Comparison of ENCODE assay signal across 1 cellular context in the genomic region with DNA sequence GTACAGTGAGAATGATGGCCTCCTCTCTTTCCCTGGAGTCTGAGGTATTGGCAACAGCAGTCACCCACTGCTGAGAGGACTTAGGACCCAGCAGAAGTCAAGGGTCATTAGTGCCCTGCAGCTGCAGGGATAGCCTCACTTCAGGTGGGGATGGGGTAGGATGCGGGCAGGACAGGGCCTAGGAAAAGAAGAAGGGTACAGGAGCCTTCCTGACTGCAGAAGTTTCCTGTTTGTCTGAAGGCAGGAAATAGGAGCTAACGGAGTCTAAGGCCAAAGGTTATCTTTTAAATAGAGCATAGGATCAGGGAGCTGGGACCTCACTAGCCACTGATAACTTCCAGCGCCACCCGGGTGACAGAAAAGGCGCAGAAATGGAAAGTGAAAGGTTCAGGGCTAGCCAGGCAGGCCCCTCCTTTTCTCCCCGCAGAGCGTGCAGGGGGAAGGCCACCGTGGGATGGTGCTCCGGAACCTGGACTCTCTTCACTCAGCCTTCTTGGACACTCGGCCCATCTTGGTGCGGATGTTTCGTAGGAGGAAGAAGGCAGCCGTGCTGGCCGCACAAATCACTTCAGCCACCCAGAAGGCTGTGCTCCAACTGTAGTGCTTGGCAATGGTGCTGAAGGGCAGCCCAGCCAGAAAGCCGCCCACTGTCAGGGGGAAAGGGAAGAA.
A peak's percentile ranks its signal among the peaks of the same experiment; 100 is the strongest.
TF ChIP-seq lines count a peak whose summit lies in the region.

No MANE protein-coding gene starts in this region.

TF ChIP-seq in HepG2, 621 proteins besides CTCF, POLR2A, EP300 and RAD21 (continued from another document and continues in another):
- TF ChIP-seq, protein P1, sequence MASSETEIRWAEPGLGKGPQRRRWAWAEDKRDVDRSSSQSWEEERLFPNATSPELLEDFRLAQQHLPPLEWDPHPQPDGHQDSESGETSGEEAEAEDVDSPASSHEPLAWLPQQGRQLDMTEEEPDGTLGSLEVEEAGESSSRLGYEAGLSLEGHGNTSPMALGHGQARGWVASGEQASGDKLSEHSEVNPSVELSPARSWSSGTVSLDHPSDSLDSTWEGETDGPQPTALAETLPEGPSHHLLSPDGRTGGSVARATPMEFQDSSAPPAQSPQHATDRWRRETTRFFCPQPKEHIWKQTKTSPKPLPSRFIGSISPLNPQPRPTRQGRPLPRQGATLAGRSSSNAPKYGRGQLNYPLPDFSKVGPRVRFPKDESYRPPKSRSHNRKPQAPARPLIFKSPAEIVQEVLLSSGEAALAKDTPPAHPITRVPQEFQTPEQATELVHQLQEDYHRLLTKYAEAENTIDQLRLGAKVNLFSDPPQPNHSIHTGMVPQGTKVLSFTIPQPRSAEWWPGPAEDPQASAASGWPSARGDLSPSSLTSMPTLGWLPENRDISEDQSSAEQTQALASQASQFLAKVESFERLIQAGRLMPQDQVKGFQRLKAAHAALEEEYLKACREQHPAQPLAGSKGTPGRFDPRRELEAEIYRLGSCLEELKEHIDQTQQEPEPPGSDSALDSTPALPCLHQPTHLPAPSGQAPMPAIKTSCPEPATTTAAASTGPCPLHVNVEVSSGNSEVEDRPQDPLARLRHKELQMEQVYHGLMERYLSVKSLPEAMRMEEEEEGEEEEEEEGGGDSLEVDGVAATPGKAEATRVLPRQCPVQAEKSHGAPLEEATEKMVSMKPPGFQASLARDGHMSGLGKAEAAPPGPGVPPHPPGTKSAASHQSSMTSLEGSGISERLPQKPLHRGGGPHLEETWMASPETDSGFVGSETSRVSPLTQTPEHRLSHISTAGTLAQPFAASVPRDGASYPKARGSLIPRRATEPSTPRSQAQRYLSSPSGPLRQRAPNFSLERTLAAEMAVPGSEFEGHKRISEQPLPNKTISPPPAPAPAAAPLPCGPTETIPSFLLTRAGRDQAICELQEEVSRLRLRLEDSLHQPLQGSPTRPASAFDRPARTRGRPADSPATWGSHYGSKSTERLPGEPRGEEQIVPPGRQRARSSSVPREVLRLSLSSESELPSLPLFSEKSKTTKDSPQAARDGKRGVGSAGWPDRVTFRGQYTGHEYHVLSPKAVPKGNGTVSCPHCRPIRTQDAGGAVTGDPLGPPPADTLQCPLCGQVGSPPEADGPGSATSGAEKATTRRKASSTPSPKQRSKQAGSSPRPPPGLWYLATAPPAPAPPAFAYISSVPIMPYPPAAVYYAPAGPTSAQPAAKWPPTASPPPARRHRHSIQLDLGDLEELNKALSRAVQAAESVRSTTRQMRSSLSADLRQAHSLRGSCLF (CRISPR knock-in tag; IDR thresholded peaks at IDR 0.05; ENCODE audit: borderline replicate concordance): no peak
- TF ChIP-seq, protein P2, sequence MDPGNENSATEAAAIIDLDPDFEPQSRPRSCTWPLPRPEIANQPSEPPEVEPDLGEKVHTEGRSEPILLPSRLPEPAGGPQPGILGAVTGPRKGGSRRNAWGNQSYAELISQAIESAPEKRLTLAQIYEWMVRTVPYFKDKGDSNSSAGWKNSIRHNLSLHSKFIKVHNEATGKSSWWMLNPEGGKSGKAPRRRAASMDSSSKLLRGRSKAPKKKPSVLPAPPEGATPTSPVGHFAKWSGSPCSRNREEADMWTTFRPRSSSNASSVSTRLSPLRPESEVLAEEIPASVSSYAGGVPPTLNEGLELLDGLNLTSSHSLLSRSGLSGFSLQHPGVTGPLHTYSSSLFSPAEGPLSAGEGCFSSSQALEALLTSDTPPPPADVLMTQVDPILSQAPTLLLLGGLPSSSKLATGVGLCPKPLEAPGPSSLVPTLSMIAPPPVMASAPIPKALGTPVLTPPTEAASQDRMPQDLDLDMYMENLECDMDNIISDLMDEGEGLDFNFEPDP (CRISPR knock-in tag; conservative IDR thresholded peaks at IDR 0.05): 0 out of 2 replicates have a peak, but pooled peaks have one; percentile 34
- TF ChIP-seq CBFB (CRISPR knock-in tag; IDR thresholded peaks at IDR 0.05): no peak
- TF ChIP-seq ZNF768 (CRISPR knock-in tag; IDR thresholded peaks at IDR 0.05): no peak
- TF ChIP-seq HNRNPL (IDR thresholded peaks at IDR 0.05; ENCODE audit: low read depth, low read length): 0 out of 2 replicates have a peak, but pooled peaks have one; percentile 47
- no peak for TF ChIP-seq POLR2AphosphoS2 (IDR thresholded peaks at IDR 0.05; ENCODE audit: low read depth, low read length)
- TF ChIP-seq HCFC1 (IDR thresholded peaks at IDR 0.05; ENCODE audit: low read depth, low read length): no peak
- TF ChIP-seq, protein P3, sequence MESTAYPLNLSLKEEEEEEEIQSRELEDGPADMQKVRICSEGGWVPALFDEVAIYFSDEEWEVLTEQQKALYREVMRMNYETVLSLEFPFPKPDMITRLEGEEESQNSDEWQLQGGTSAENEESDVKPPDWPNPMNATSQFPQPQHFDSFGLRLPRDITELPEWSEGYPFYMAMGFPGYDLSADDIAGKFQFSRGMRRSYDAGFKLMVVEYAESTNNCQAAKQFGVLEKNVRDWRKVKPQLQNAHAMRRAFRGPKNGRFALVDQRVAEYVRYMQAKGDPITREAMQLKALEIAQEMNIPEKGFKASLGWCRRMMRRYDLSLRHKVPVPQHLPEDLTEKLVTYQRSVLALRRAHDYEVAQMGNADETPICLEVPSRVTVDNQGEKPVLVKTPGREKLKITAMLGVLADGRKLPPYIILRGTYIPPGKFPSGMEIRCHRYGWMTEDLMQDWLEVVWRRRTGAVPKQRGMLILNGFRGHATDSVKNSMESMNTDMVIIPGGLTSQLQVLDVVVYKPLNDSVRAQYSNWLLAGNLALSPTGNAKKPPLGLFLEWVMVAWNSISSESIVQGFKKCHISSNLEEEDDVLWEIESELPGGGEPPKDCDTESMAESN (CRISPR knock-in tag; conservative IDR thresholded peaks at IDR 0.05): no peak
- TF ChIP-seq TRIM24 (CRISPR knock-in tag; IDR thresholded peaks at IDR 0.05): no peak
- TF ChIP-seq ZNF781 (CRISPR knock-in tag; IDR thresholded peaks at IDR 0.05; ENCODE audit: borderline replicate concordance, not compliant biosample characterization): no peak
- no peak for TF ChIP-seq JDP2 (CRISPR knock-in tag; IDR thresholded peaks at IDR 0.05; ENCODE audit: borderline replicate concordance)
- no peak for TF ChIP-seq NCOA2 (CRISPR knock-in tag; IDR thresholded peaks at IDR 0.05)
- 0 out of 2 replicates have a peak, but pooled peaks have one; percentile 28 for TF ChIP-seq GATAD1 (CRISPR knock-in tag; IDR thresholded peaks at IDR 0.05)
- no peak for TF ChIP-seq FOXJ3 (CRISPR knock-in tag; IDR thresholded peaks at IDR 0.05; ENCODE audit: borderline replicate concordance)
- peak; percentile 75 for TF ChIP-seq MED1 (CRISPR knock-in tag; IDR thresholded peaks at IDR 0.05)
- TF ChIP-seq, protein P4, sequence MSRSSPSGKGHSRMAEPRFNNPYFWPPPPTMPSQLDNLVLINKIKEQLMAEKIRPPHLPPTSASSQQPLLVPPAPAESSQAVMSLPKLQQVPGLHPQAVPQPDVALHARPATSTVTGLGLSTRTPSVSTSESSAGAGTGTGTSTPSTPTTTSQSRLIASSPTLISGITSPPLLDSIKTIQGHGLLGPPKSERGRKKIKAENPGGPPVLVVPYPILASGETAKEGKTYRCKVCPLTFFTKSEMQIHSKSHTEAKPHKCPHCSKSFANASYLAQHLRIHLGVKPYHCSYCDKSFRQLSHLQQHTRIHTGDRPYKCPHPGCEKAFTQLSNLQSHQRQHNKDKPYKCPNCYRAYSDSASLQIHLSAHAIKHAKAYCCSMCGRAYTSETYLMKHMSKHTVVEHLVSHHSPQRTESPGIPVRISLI (CRISPR knock-in tag; IDR thresholded peaks at IDR 0.05; ENCODE audit: borderline replicate concordance): no peak
- TF ChIP-seq ZFX (CRISPR knock-in tag; IDR thresholded peaks at IDR 0.05; ENCODE audit: low read depth): no peak; the same call in 1 of the 2 replicates
- TF ChIP-seq ZNF616 (CRISPR knock-in tag; IDR thresholded peaks at IDR 0.05; ENCODE audit: low read depth): no peak
- no peak for TF ChIP-seq ZNF678 (CRISPR knock-in tag; IDR thresholded peaks at IDR 0.05)
- TF ChIP-seq SP1 (IDR thresholded peaks at IDR 0.05): no peak
- TF ChIP-seq SP1 (CRISPR knock-in tag; IDR thresholded peaks at IDR 0.05): no peak
- TF ChIP-seq IKZF1 (IDR thresholded peaks at IDR 0.05): no peak
- TF ChIP-seq ZNF33B (CRISPR knock-in tag; IDR thresholded peaks at IDR 0.05): no peak
- TF ChIP-seq, protein P5, sequence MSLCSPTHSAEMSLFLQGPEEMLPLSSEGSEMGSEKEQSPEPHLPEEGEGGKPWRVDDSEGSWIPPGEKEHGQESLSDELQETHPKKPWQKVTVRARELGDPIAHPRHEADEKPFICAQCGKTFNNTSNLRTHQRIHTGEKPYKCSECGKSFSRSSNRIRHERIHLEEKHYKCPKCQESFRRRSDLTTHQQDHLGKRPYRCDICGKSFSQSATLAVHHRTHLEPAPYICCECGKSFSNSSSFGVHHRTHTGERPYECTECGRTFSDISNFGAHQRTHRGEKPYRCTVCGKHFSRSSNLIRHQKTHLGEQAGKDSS (CRISPR knock-in tag; IDR thresholded peaks at IDR 0.05; ENCODE audit: borderline replicate concordance, low read depth): no peak
- peak; percentile 59 for TF ChIP-seq SALL1 (CRISPR knock-in tag; IDR thresholded peaks at IDR 0.05)
- TF ChIP-seq ZNF670 (CRISPR knock-in tag; IDR thresholded peaks at IDR 0.05; ENCODE audit: borderline replicate concordance): no peak
- no peak for TF ChIP-seq RFX3 (CRISPR knock-in tag; IDR thresholded peaks at IDR 0.05)
- TF ChIP-seq GZF1 (CRISPR knock-in tag; IDR thresholded peaks at IDR 0.05): no peak
- TF ChIP-seq MED8 (CRISPR knock-in tag; IDR thresholded peaks at IDR 0.05; ENCODE audit: insufficient replicate concordance): no peak
- TF ChIP-seq ZNF33A (CRISPR knock-in tag; IDR thresholded peaks at IDR 0.05; ENCODE audit: borderline replicate concordance): no peak
- TF ChIP-seq TOE1 (CRISPR knock-in tag; IDR thresholded peaks at IDR 0.05): no peak
- peak; percentile 14 for TF ChIP-seq XRCC5 (optimal IDR thresholded peaks at IDR 0.05; ENCODE audit: low read length)
- no peak for TF ChIP-seq NFKBIZ (CRISPR knock-in tag; IDR thresholded peaks at IDR 0.05)
- no peak for TF ChIP-seq ZNF552 (CRISPR knock-in tag; IDR thresholded peaks at IDR 0.05; ENCODE audit: borderline replicate concordance)
- TF ChIP-seq GABPA (IDR thresholded peaks at IDR 0.05; ENCODE audit: low read depth, low read length): no peak
- peak; percentile 34; the same call in 1 of the 2 replicates for TF ChIP-seq GABPA (CRISPR knock-in tag; IDR thresholded peaks at IDR 0.05; ENCODE audit: low read depth)
- TF ChIP-seq, protein P6, sequence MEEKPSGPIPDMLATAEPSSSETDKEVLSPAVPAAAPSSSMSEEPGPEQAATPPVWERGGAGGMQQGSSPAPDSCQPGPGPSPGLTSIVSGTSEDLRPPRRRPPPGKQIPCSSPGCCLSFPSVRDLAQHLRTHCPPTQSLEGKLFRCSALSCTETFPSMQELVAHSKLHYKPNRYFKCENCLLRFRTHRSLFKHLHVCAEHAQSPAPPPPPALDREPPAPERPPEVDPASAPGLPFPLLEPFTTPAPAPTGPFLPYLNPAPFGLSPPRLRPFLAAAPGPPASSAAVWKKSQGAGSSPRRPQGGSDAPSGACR (CRISPR knock-in tag; IDR thresholded peaks at IDR 0.05): no peak
- TF ChIP-seq ZNF451 (CRISPR knock-in tag; IDR thresholded peaks at IDR 0.05): no peak
- peak; percentile 17 for TF ChIP-seq ZNF883 (CRISPR knock-in tag; IDR thresholded peaks at IDR 0.05; ENCODE audit: not compliant biosample characterization)
- no peak for TF ChIP-seq WIZ (CRISPR knock-in tag; IDR thresholded peaks at IDR 0.05)
- TF ChIP-seq ZNF816 (CRISPR knock-in tag; IDR thresholded peaks at IDR 0.05; ENCODE audit: borderline replicate concordance): no peak; the same call in 1 of the 2 replicates
- peak; percentile 48; the same call in 1 of the 2 replicates for TF ChIP-seq KDM2A (CRISPR knock-in tag; IDR thresholded peaks at IDR 0.05; ENCODE audit: borderline replicate concordance, low read depth)
- TF ChIP-seq, protein P7, sequence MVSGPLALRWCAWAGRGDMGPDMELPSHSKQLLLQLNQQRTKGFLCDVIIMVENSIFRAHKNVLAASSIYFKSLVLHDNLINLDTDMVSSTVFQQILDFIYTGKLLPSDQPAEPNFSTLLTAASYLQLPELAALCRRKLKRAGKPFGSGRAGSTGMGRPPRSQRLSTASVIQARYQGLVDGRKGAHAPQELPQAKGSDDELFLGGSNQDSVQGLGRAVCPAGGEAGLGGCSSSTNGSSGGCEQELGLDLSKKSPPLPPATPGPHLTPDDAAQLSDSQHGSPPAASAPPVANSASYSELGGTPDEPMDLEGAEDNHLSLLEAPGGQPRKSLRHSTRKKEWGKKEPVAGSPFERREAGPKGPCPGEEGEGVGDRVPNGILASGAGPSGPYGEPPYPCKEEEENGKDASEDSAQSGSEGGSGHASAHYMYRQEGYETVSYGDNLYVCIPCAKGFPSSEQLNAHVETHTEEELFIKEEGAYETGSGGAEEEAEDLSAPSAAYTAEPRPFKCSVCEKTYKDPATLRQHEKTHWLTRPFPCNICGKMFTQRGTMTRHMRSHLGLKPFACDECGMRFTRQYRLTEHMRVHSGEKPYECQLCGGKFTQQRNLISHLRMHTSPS (CRISPR knock-in tag; IDR thresholded peaks at IDR 0.05; ENCODE audit: low read depth): no peak; the same call in 1 of the 2 replicates
- TF ChIP-seq, protein P8, sequence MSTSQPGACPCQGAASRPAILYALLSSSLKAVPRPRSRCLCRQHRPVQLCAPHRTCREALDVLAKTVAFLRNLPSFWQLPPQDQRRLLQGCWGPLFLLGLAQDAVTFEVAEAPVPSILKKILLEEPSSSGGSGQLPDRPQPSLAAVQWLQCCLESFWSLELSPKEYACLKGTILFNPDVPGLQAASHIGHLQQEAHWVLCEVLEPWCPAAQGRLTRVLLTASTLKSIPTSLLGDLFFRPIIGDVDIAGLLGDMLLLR (CRISPR knock-in tag; IDR thresholded peaks at IDR 0.05): no peak
- no peak for TF ChIP-seq EED (CRISPR knock-in tag; IDR thresholded peaks at IDR 0.05)
- TF ChIP-seq HHEX (CRISPR knock-in tag; IDR thresholded peaks at IDR 0.05): no peak
- TF ChIP-seq, protein P9, sequence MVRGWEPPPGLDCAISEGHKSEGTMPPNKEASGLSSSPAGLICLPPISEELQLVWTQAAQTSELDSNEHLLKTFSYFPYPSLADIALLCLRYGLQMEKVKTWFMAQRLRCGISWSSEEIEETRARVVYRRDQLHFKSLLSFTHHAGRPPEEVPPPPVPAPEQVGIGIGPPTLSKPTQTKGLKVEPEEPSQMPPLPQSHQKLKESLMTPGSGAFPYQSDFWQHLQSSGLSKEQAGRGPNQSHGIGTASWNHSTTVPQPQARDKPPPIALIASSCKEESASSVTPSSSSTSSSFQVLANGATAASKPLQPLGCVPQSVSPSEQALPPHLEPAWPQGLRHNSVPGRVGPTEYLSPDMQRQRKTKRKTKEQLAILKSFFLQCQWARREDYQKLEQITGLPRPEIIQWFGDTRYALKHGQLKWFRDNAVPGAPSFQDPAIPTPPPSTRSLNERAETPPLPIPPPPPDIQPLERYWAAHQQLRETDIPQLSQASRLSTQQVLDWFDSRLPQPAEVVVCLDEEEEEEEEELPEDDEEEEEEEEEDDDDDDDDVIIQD (CRISPR knock-in tag; IDR thresholded peaks at IDR 0.05; ENCODE audit: low read depth): 0 out of 2 replicates have a peak, but pooled peaks have one; percentile 11
- TF ChIP-seq MYC (CRISPR knock-in tag; IDR thresholded peaks at IDR 0.05; ENCODE audit: borderline replicate concordance): peak; percentile 41; the same call in 1 of the 2 replicates
- TF ChIP-seq, protein P10, sequence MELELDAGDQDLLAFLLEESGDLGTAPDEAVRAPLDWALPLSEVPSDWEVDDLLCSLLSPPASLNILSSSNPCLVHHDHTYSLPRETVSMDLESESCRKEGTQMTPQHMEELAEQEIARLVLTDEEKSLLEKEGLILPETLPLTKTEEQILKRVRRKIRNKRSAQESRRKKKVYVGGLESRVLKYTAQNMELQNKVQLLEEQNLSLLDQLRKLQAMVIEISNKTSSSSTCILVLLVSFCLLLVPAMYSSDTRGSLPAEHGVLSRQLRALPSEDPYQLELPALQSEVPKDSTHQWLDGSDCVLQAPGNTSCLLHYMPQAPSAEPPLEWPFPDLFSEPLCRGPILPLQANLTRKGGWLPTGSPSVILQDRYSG (CRISPR knock-in tag; IDR thresholded peaks at IDR 0.05): no peak
- TF ChIP-seq FLYWCH1 (CRISPR knock-in tag; IDR thresholded peaks at IDR 0.05): no peak
